27 cellular contexts compared by ENCODE assay signal in genomic region chr3:31048143-31048542, GRCh38.
"Had no signal": no experiment of that assay in that cellular context is flagged by ENCODE, and none has a peak within 500 bp of the region (broad histone marks: within the 10 kb centered on the region; RNA-seq: fewer than 3 reads in every experiment).

No MANE protein-coding gene starts in this region.

- H3K27ac ChIP-seq: coronary artery, dorsolateral prefrontal cortex, epithelial cell of prostate, gastrocnemius medialis, heart right ventricle, left lung, lower lobe of right lung had no signal

- H3K27me3 ChIP-seq: gastrocnemius medialis, left lung had no signal

- H3K4me1 ChIP-seq: gastrocnemius medialis, heart right ventricle, left lung, lower lobe of right lung had no signal

- DNase-seq: dermis blood vessel endothelial cell; dorsolateral prefrontal cortex; effector CD4-positive, alpha-beta T cell; effector memory CD4-positive, alpha-beta T cell; endodermal cell; erythroblast; foreskin fibroblast; foreskin melanocyte; gastrocnemius medialis; glutamatergic neuron; head of caudate nucleus; heart right ventricle; hippocampal formation; left cardiac atrium; left lung; left ventricle myocardium superior; lower lobe of right lung; mesenchymal stem cell; mucosa of descending colon; naive B cell; naive thymus-derived CD8-positive, alpha-beta T cell had no signal

- H3K9me3 ChIP-seq: gastrocnemius medialis had no signal

- H3K36me3 ChIP-seq: gastrocnemius medialis, heart right ventricle, left lung, lower lobe of right lung had no signal

- ATAC-seq: esophagus mucosa; gastrocnemius medialis; heart right ventricle; left cardiac atrium; left lung; left ventricle myocardium superior; lower lobe of right lung; mucosa of descending colon; naive thymus-derived CD8-positive, alpha-beta T cell had no signal

- H3K4me3 ChIP-seq: coronary artery, dorsolateral prefrontal cortex, gastrocnemius medialis, heart right ventricle, left lung, lower lobe of right lung, mucosa of descending colon had no signal

- FAIRE-seq: colon, endometrium, keratinocyte had no signal
